ENCODE assay signal across 13 cellular contexts in the genomic region with DNA sequence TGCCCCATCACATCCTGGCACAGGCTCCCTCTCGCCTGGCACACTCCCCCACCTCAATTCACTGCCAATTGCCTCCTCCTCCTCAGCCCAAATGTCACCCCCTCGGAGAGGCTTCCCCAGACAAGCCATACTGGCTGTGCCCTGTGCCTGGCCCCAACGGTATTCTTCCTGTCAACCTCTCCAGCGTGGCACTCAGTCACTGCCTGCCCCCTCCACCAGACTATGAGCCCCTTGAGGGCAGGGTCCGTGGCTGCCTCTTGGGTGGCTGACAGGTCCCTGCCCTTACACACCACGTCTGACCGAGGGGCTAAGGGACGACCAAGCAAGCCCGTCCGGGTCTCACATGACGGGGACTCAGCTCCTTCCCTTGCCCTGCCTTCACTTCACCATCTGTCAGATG.
DNase-seq lines count a peak whose midpoint lies in the region.
"Had no signal": no experiment of that assay in that cellular context is flagged by ENCODE, and none has a peak within 500 bp of the region (broad histone marks: within the 10 kb centered on the region; RNA-seq: fewer than 3 reads in every experiment).

No MANE protein-coding gene starts in this region.

- H3K9ac ChIP-seq in mucosa of stomach (ENCODE audit: low read length) = peak overlapping the region; percentile 52

- DNase-seq in DMS 273 (lab: John Stamatoyannopoulos, UW; ENCODE audit: unreplicated experiment) = peak; percentile 36
- DNase-seq in DMS 273 treated with DMSO at 0.1 percent for 48 hours (lab: John Stamatoyannopoulos, UW) = no peak
- DNase-seq in caudate nucleus (lab: John Stamatoyannopoulos, UW) = no peak
- peak in 2 of 49 donors; percentile 50 to 51 for DNase-seq in substantia nigra (lab: John Stamatoyannopoulos, UW)
- DNase-seq in EL = no peak
- no peak for DNase-seq in T1000 (lab: John Stamatoyannopoulos, UW)
- no peak for DNase-seq in stimulated activated CD4-positive, alpha-beta T cell treated with anti-CD3 and anti-CD28 coated beads, Interleukin-1b, Interleukin-23, amount 100 ng/mL, for 48 hours
- DNase-seq: activated CD4-positive, alpha-beta memory T cell treated with anti-CD3 and anti-CD28 coated beads, Interleukin-2, amount 10 ng/mL, durations not matched to agents 7 days and 5 days; brain microvascular endothelial cell; DND-41 had no signal

- peaks cover 79% of the 10 kb centered on the region for H3K4me1 ChIP-seq in mucosa of stomach (ENCODE audit: control insufficient read depth, insufficient read depth, low read length)

- no peaks in the 10 kb centered on the region for H3K9me3 ChIP-seq in mucosa of stomach (ENCODE audit: control insufficient read depth, low read length)
- H3K9me3 ChIP-seq: SJSA1 had no signal

- peak overlapping the region; percentile 69 for H3K27ac ChIP-seq in caudate nucleus (ENCODE audit: low read depth, low read length)
- H3K27ac ChIP-seq in substantia nigra (ENCODE audit: low read depth, low read length, poor library complexity, severe bottlenecking) = peak overlapping the region; percentile 58
- H3K27ac ChIP-seq: 22Rv1, brain microvascular endothelial cell, SJSA1 had no signal

- peaks cover 3% of the 10 kb centered on the region for H3K36me3 ChIP-seq in mucosa of stomach (ENCODE audit: control insufficient read depth, insufficient read depth, low read length)

- no peaks in the 10 kb centered on the region for H3K27me3 ChIP-seq in mucosa of stomach (ENCODE audit: control insufficient read depth, insufficient read depth, low read length)
- H3K27me3 ChIP-seq: brain microvascular endothelial cell, SJSA1 had no signal

- H3K4me3 ChIP-seq in mucosa of stomach (ENCODE audit: low read length) = no peak overlapping the region
- H3K4me3 ChIP-seq: SJSA1 had no signal
